Comparison of ENCODE assay signal across 8 cellular contexts in the genomic region with DNA sequence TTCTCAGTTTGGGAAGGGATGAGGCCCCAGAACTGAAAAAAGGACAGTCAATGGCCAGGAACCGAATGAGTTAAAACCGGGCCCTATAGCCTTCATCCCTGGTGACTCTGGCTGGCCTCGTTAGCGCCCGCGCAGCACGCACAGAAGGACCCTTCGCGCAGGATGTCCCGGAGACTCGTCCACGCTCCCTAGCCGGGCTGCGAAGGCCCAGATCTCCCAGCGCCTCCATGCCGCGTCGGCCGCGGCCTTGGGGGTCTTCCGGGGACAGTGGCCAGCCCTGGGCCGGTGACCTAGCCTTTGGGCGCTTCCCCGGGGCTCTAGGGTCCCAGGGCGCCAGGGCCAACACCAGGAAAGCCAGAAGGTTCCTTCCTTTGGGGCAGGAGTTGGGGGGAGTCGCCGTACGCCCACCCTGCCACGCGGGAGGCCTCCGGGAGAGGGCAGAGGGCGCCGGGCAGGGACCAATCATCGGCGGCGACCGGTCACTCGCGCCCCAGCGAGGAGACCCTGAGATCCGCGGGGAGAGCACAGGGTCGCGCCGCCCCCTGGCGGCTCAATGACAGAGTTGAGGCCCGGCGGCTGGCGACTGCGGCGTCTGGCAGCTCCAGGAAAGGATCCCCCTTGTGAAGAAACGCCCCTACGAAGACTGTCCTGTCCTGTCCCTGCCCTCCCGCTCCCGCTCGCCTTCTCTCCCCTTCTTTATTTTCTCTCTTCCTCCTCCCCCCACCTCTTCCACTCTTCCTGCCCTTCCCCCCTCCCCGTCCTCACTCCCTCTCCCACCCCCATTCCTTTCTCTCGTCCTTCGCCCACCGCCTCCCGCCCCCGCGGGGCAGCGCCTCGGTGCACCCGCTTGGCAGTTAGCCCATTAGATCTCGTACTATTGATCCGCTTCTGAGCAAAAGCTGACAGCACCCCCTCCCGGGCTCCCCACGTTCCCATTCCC.
DNase-seq lines count a peak whose midpoint lies in the region; ATAC-seq and TF ChIP-seq lines count a peak whose summit lies in the region.

No MANE protein-coding gene starts in this region.

- H3K27ac Mint-ChIP-seq in T-helper 1 cell treated with Interleukin-12 subunit alpha and Interleukin-12 subunit beta and Interleukin-4 antibody, amounts not matched to agents 30 μg/mL and 1 μg/mL, for 36 hours = no peak overlapping the region

- H4K20me1 ChIP-seq in DOHH2 (ENCODE audit: control insufficient read depth, insufficient read depth, low read depth, low read length) = no peaks in the 10 kb centered on the region

- peak overlapping the region; percentile 64 for H3K4me3 Mint-ChIP-seq in T-helper 1 cell treated with Interleukin-12 subunit alpha and Interleukin-12 subunit beta and Interleukin-4 antibody, amounts not matched to agents 30 μg/mL and 1 μg/mL, for 36 hours

- peaks cover 3% of the 10 kb centered on the region for H3K4me1 Mint-ChIP-seq in T-helper 1 cell treated with Interleukin-12 subunit alpha and Interleukin-12 subunit beta and Interleukin-4 antibody, amounts not matched to agents 30 μg/mL and 1 μg/mL, for 36 hours (ENCODE audit: low read depth)

- H3K79me2 ChIP-seq in DOHH2 (ENCODE audit: control insufficient read depth, low read length) = no peaks in the 10 kb centered on the region

- no peaks in the 10 kb centered on the region for H3K9me3 Mint-ChIP-seq in T-helper 1 cell treated with Interleukin-12 subunit alpha and Interleukin-12 subunit beta and Interleukin-4 antibody, amounts not matched to agents 30 μg/mL and 1 μg/mL, for 36 hours

- ATAC-seq in HG03095 (IDR thresholded peaks at IDR 0.05; ENCODE audit: unreplicated experiment) = no peak

- no peaks in the 10 kb centered on the region for H3K9me2 ChIP-seq in DOHH2 (replicated peaks; ENCODE audit: control insufficient read depth, low read length)

- peaks cover 77% of the 10 kb centered on the region for H3K27me3 Mint-ChIP-seq in T-helper 1 cell treated with Interleukin-12 subunit alpha and Interleukin-12 subunit beta and Interleukin-4 antibody, amounts not matched to agents 30 μg/mL and 1 μg/mL, for 36 hours (ENCODE audit: low read depth)

- H3K4me3 ChIP-seq in DOHH2 (ENCODE audit: low read length) (peak overlapping the region; percentile 67), iPS-18c (ENCODE audit: insufficient read depth, low read depth, low read length) (peak overlapping the region; percentile 67)

- H3K4me1 ChIP-seq in DOHH2 (ENCODE audit: control insufficient read depth, low read length) = peaks cover 16% of the 10 kb centered on the region

- no peak overlapping the region for H3K27ac ChIP-seq in DOHH2 (ENCODE audit: low read depth, low read length)

- H3K36me3 ChIP-seq in DOHH2 (ENCODE audit: control insufficient read depth, low read length) = no peaks in the 10 kb centered on the region

- peak overlapping the region; percentile 87 for H3K4me2 ChIP-seq in DOHH2 (ENCODE audit: low read length)

- peak; percentile 63 for DNase-seq in NCI-H1092 (lab: John Stamatoyannopoulos, UW)
- peak; percentile 69 for DNase-seq in astrocyte of the hippocampus (ENCODE audit: low read depth, low spot score)
- peak; percentile 71 for DNase-seq in stimulated activated CD4-positive, alpha-beta T cell treated with anti-CD3 and anti-CD28 coated beads, Interleukin-15, amount 100 ng/mL, for 24 hours
- no peak for DNase-seq in dedifferentiated amniotic fluid mesenchymal stem cell (ENCODE audit: extremely low spot score)

- peaks cover 66% of the 10 kb centered on the region for H3K27me3 ChIP-seq in DOHH2 (ENCODE audit: control insufficient read depth, low read length)

- no peaks in the 10 kb centered on the region for H3K36me3 Mint-ChIP-seq in T-helper 1 cell treated with Interleukin-12 subunit alpha and Interleukin-12 subunit beta and Interleukin-4 antibody, amounts not matched to agents 30 μg/mL and 1 μg/mL, for 36 hours (ENCODE audit: low read depth)

- H3F3A ChIP-seq in DOHH2 (ENCODE audit: control insufficient read depth, insufficient read depth) = no peaks in the 10 kb centered on the region

- no peaks in the 10 kb centered on the region for H3K9me3 ChIP-seq in DOHH2 (ENCODE audit: control insufficient read depth, insufficient read depth, low read length)
- H3K9me3 ChIP-seq in iPS-18c (ENCODE audit: control insufficient read depth, insufficient read depth, low read length) = no peaks in the 10 kb centered on the region

- peak; percentile 58 for TF ChIP-seq CTCF in DOHH2 (IDR thresholded peaks at IDR 0.05; ENCODE audit: low read depth, low read length, poor library complexity, severe bottlenecking)
